In the genomic region with DNA sequence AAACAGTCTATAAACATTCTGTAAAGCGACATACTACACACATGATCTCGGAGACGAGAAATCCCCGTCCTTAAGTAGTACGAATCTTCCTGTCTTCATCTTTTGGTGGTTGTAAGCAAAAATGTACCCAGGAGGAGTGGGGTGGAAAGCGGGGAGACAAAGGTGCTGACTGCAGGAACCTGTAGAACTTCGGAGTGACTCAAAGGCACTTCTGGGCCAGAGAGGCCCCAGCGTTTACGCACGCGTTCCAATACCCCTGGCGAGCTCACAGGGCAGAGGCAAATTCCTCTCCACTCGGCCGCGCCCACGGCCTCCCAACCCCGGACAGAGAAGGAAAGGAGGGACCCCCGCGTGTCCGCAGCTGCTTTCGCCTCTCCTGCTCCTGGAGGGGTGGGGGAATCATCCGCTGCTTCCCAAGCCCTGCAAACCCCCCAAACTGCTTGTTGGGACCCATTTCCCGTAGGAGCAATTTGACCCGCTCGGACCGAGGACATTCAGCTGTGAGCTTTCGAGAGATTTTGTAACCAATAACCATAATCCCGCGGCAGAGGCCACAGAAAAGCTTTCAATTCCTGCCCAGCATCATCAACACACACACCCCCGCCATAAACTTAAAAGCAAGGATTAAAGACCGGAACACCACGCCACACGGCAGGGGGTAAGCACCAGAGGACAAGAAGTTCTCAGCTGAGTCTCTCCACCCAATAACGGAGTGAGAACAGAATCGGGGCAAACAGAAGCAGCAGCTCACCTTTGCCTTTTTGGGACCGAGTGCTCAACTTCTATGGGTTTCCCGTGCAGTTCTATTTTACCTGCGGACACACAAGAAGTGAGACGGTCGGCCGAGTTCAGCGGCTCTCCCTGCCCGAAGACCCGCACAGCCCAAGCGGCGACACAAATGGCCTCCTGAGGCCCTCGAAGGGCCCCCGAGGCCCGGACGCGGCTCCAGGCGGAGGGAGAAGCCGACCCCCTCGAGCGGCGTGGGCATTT, we compare ENCODE assay signal across 1 cellular context.
TF ChIP-seq lines count a peak whose summit lies in the region.

No MANE protein-coding gene starts in this region.

TF ChIP-seq in HepG2, 621 proteins besides CTCF, POLR2A, EP300 and RAD21 (continued from another document and continues in another):
- no peak for TF ChIP-seq SP2 (CRISPR knock-in tag; IDR thresholded peaks at IDR 0.05)
- TF ChIP-seq ZNF660 (CRISPR knock-in tag; IDR thresholded peaks at IDR 0.05; ENCODE audit: borderline replicate concordance, low read depth), result no peak
- TF ChIP-seq THAP11 (CRISPR knock-in tag; IDR thresholded peaks at IDR 0.05), result 0 out of 2 replicates have a peak, but pooled peaks have one; percentile 14
- no peak for TF ChIP-seq ZNF224 (CRISPR knock-in tag; IDR thresholded peaks at IDR 0.05)
- TF ChIP-seq, protein P1, sequence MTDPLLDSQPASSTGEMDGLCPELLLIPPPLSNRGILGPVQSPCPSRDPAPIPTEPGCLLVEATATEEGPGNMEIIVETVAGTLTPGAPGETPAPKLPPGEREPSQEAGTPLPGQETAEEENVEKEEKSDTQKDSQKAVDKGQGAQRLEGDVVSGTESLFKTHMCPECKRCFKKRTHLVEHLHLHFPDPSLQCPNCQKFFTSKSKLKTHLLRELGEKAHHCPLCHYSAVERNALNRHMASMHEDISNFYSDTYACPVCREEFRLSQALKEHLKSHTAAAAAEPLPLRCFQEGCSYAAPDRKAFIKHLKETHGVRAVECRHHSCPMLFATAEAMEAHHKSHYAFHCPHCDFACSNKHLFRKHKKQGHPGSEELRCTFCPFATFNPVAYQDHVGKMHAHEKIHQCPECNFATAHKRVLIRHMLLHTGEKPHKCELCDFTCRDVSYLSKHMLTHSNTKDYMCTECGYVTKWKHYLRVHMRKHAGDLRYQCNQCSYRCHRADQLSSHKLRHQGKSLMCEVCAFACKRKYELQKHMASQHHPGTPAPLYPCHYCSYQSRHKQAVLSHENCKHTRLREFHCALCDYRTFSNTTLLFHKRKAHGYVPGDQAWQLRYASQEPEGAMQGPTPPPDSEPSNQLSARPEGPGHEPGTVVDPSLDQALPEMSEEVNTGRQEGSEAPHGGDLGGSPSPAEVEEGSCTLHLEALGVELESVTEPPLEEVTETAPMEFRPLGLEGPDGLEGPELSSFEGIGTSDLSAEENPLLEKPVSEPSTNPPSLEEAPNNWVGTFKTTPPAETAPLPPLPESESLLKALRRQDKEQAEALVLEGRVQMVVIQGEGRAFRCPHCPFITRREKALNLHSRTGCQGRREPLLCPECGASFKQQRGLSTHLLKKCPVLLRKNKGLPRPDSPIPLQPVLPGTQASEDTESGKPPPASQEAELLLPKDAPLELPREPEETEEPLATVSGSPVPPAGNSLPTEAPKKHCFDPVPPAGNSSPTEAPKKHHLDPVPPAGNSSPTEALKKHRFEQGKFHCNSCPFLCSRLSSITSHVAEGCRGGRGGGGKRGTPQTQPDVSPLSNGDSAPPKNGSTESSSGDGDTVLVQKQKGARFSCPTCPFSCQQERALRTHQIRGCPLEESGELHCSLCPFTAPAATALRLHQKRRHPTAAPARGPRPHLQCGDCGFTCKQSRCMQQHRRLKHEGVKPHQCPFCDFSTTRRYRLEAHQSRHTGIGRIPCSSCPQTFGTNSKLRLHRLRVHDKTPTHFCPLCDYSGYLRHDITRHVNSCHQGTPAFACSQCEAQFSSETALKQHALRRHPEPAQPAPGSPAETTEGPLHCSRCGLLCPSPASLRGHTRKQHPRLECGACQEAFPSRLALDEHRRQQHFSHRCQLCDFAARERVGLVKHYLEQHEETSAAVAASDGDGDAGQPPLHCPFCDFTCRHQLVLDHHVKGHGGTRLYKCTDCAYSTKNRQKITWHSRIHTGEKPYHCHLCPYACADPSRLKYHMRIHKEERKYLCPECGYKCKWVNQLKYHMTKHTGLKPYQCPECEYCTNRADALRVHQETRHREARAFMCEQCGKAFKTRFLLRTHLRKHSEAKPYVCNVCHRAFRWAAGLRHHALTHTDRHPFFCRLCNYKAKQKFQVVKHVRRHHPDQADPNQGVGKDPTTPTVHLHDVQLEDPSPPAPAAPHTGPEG (CRISPR knock-in tag; IDR thresholded peaks at IDR 0.05), result 0 out of 2 replicates have a peak, but pooled peaks have one; percentile 3
- TF ChIP-seq POLR2G (IDR thresholded peaks at IDR 0.05; ENCODE audit: low read depth, low read length), result peak; percentile 55
- TF ChIP-seq PAWR (CRISPR knock-in tag; IDR thresholded peaks at IDR 0.05; ENCODE audit: borderline replicate concordance), result no peak
- 0 out of 2 replicates have a peak, but pooled peaks have one; percentile 44 for TF ChIP-seq PHF21A (CRISPR knock-in tag; IDR thresholded peaks at IDR 0.05)
- TF ChIP-seq, protein P2, sequence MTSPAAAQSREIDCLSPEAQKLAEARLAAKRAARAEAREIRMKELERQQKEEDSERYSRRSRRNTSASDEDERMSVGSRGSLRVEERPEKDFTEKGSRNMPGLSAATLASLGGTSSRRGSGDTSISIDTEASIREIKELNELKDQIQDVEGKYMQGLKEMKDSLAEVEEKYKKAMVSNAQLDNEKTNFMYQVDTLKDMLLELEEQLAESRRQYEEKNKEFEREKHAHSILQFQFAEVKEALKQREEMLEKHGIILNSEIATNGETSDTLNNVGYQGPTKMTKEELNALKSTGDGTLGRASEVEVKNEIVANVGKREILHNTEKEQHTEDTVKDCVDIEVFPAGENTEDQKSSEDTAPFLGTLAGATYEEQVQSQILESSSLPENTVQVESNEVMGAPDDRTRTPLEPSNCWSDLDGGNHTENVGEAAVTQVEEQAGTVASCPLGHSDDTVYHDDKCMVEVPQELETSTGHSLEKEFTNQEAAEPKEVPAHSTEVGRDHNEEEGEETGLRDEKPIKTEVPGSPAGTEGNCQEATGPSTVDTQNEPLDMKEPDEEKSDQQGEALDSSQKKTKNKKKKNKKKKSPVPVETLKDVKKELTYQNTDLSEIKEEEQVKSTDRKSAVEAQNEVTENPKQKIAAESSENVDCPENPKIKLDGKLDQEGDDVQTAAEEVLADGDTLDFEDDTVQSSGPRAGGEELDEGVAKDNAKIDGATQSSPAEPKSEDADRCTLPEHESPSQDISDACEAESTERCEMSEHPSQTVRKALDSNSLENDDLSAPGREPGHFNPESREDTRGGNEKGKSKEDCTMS (CRISPR knock-in tag; conservative IDR thresholded peaks at IDR 0.05), result no peak
- no peak for TF ChIP-seq TOE1 (CRISPR knock-in tag; IDR thresholded peaks at IDR 0.05)
- no peak for TF ChIP-seq ZNF883 (CRISPR knock-in tag; IDR thresholded peaks at IDR 0.05; ENCODE audit: not compliant biosample characterization)
- TF ChIP-seq, protein P3, sequence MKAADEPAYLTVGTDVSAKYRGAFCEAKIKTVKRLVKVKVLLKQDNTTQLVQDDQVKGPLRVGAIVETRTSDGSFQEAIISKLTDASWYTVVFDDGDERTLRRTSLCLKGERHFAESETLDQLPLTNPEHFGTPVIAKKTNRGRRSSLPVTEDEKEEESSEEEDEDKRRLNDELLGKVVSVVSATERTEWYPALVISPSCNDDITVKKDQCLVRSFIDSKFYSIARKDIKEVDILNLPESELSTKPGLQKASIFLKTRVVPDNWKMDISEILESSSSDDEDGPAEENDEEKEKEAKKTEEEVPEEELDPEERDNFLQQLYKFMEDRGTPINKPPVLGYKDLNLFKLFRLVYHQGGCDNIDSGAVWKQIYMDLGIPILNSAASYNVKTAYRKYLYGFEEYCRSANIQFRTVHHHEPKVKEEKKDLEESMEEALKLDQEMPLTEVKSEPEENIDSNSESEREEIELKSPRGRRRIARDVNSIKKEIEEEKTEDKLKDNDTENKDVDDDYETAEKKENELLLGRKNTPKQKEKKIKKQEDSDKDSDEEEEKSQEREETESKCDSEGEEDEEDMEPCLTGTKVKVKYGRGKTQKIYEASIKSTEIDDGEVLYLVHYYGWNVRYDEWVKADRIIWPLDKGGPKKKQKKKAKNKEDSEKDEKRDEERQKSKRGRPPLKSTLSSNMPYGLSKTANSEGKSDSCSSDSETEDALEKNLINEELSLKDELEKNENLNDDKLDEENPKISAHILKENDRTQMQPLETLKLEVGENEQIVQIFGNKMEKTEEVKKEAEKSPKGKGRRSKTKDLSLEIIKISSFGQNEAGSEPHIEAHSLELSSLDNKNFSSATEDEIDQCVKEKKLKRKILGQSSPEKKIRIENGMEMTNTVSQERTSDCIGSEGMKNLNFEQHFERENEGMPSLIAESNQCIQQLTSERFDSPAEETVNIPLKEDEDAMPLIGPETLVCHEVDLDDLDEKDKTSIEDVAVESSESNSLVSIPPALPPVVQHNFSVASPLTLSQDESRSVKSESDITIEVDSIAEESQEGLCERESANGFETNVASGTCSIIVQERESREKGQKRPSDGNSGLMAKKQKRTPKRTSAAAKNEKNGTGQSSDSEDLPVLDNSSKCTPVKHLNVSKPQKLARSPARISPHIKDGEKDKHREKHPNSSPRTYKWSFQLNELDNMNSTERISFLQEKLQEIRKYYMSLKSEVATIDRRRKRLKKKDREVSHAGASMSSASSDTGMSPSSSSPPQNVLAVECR (CRISPR knock-in tag; IDR thresholded peaks at IDR 0.05; ENCODE audit: borderline replicate concordance), result peak; percentile 7; the same call in 1 of the 2 replicates
- TF ChIP-seq SALL1 (CRISPR knock-in tag; IDR thresholded peaks at IDR 0.05), result peak; percentile 57; the same call in 1 of the 2 replicates
- TF ChIP-seq EED (CRISPR knock-in tag; IDR thresholded peaks at IDR 0.05), result no peak
- 0 out of 2 replicates have a peak, but pooled peaks have one; percentile 55 for TF ChIP-seq ZNF446 (CRISPR knock-in tag; IDR thresholded peaks at IDR 0.05)
- TF ChIP-seq, protein P4, sequence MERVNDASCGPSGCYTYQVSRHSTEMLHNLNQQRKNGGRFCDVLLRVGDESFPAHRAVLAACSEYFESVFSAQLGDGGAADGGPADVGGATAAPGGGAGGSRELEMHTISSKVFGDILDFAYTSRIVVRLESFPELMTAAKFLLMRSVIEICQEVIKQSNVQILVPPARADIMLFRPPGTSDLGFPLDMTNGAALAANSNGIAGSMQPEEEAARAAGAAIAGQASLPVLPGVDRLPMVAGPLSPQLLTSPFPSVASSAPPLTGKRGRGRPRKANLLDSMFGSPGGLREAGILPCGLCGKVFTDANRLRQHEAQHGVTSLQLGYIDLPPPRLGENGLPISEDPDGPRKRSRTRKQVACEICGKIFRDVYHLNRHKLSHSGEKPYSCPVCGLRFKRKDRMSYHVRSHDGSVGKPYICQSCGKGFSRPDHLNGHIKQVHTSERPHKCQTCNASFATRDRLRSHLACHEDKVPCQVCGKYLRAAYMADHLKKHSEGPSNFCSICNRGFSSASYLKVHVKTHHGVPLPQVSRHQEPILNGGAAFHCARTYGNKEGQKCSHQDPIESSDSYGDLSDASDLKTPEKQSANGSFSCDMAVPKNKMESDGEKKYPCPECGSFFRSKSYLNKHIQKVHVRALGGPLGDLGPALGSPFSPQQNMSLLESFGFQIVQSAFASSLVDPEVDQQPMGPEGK (CRISPR knock-in tag; IDR thresholded peaks at IDR 0.05), result no peak
- TF ChIP-seq, protein P5, sequence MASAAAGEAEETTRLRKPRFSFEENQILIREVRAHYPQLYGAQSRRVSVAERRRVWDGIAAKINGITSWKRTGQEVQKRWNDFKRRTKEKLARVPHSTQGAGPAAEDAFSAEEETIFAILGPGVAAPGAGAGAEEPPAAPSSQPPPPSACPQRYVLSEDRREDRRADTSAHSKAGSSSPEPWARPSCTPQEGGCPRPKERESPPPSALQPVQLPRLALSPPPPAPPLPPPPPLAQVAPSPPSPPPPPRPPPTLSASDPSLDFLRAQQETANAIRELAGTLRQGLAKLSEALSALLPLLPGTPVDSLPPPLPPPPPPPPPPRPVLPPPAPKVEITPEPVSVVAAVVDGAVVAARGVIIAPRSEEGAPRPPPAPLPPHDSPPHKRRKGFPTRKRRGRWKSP (CRISPR knock-in tag; IDR thresholded peaks at IDR 0.05), result 0 out of 2 replicates have a peak, but pooled peaks have one; percentile 30
- no peak for TF ChIP-seq DNMT1 (CRISPR knock-in tag; IDR thresholded peaks at IDR 0.05)
- no peak for TF ChIP-seq CHCHD3 (CRISPR knock-in tag; IDR thresholded peaks at IDR 0.05)
- TF ChIP-seq CENPT (CRISPR knock-in tag; IDR thresholded peaks at IDR 0.05; ENCODE audit: low read depth), result no peak
- TF ChIP-seq ATF7-NPFF (CRISPR knock-in tag; IDR thresholded peaks at IDR 0.05; ENCODE audit: low read depth), result no peak
- TF ChIP-seq, protein P6, sequence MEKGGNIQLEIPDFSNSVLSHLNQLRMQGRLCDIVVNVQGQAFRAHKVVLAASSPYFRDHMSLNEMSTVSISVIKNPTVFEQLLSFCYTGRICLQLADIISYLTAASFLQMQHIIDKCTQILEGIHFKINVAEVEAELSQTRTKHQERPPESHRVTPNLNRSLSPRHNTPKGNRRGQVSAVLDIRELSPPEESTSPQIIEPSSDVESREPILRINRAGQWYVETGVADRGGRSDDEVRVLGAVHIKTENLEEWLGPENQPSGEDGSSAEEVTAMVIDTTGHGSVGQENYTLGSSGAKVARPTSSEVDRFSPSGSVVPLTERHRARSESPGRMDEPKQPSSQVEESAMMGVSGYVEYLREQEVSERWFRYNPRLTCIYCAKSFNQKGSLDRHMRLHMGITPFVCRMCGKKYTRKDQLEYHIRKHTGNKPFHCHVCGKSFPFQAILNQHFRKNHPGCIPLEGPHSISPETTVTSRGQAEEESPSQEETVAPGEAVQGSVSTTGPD (CRISPR knock-in tag; IDR thresholded peaks at IDR 0.05), result no peak
- TF ChIP-seq, protein P7, sequence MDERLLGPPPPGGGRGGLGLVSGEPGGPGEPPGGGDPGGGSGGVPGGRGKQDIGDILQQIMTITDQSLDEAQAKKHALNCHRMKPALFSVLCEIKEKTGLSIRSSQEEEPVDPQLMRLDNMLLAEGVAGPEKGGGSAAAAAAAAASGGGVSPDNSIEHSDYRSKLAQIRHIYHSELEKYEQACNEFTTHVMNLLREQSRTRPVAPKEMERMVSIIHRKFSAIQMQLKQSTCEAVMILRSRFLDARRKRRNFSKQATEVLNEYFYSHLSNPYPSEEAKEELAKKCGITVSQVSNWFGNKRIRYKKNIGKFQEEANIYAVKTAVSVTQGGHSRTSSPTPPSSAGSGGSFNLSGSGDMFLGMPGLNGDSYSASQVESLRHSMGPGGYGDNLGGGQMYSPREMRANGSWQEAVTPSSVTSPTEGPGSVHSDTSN (CRISPR knock-in tag; IDR thresholded peaks at IDR 0.05), result no peak
- TF ChIP-seq, protein P8, sequence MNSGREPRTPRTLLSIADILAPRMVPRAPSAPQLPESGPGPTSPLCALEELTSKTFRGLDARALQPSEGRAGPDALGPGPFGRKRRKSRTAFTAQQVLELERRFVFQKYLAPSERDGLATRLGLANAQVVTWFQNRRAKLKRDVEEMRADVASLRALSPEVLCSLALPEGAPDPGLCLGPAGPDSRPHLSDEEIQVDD (CRISPR knock-in tag; IDR thresholded peaks at IDR 0.05; ENCODE audit: borderline replicate concordance), result no peak
- TF ChIP-seq, protein P9, sequence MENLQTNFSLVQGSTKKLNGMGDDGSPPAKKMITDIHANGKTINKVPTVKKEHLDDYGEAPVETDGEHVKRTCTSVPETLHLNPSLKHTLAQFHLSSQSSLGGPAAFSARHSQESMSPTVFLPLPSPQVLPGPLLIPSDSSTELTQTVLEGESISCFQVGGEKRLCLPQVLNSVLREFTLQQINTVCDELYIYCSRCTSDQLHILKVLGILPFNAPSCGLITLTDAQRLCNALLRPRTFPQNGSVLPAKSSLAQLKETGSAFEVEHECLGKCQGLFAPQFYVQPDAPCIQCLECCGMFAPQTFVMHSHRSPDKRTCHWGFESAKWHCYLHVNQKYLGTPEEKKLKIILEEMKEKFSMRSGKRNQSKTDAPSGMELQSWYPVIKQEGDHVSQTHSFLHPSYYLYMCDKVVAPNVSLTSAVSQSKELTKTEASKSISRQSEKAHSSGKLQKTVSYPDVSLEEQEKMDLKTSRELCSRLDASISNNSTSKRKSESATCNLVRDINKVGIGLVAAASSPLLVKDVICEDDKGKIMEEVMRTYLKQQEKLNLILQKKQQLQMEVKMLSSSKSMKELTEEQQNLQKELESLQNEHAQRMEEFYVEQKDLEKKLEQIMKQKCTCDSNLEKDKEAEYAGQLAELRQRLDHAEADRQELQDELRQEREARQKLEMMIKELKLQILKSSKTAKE (CRISPR knock-in tag; IDR thresholded peaks at IDR 0.05; ENCODE audit: borderline replicate concordance), result no peak
